8 cellular contexts compared by ENCODE assay signal in genomic region chr11:45803981-45804805, GRCh38. TPM values are rescaled to one million over a fixed set of nuclear protein-coding genes. Genes with fewer than 3 reads are reported as not detected.
DNase-seq lines count a peak whose midpoint lies in the region; ATAC-seq and TF ChIP-seq lines count a peak whose summit lies in the region.

No MANE protein-coding gene starts in this region.

- intact Hi-C loops in A673 (cut with micrococcal nuclease; ENCODE audit: unreplicated experiment) = no loop called here
- intact Hi-C loops in Right ventricle myocardium superior (cut with DNase I) = no loop called here
- intact Hi-C loops in ovary (cut with DNase I) = no loop called here
- intact Hi-C loops in tibial artery (cut with DNase I; ENCODE audit: low total_unique reads) = no loop called here

- H3K4me3 Mint-ChIP-seq in activated naive CD8-positive, alpha-beta T cell treated with anti-CD3 and anti-CD28 coated beads, Interleukin-2, amount 10 ng/mL, durations not matched to agents 7 days and 5 days = peak overlapping the region; percentile 97

- peaks cover 2% of the 10 kb centered on the region for H3K9me3 Mint-ChIP-seq in activated naive CD8-positive, alpha-beta T cell treated with anti-CD3 and anti-CD28 coated beads, Interleukin-2, amount 10 ng/mL, durations not matched to agents 7 days and 5 days

- H3K9me3 ChIP-seq in A673 (ENCODE audit: low read depth, low read length, poor library complexity, severe bottlenecking) (no peaks in the 10 kb centered on the region), HUES64 (ENCODE audit: insufficient read depth, low read depth, low read length) (no peaks in the 10 kb centered on the region), SK-N-MC (ENCODE audit: low read depth, low read length) (no peaks in the 10 kb centered on the region), ovary (no peaks in the 10 kb centered on the region), tibial artery (no peaks in the 10 kb centered on the region)

- POLR2A ChIA-PET in A673 (lab: Charles Lee; ENCODE audit: low non-redundant PET) = no interaction called here
- POLR2A ChIA-PET in activated naive CD8-positive, alpha-beta T cell treated with anti-CD3 and anti-CD28 coated beads, Interleukin-2, amount 10 ng/mL, durations not matched to agents 7 days and 5 days (lab: Charles Lee) = interaction anchor here (0.9 to 3.1 kb wide), 8 partner anchors 12 to 439 kb away, joined by 3 to 40 read pairs (median 8); partner anchors contain the start of genes CRY2 and PEX16

- CTCF ChIA-PET in A673 (lab: Charles Lee) = interaction anchor here (0.5 to 2.0 kb wide), 3 partner anchors 33 to 1112 kb away, joined by 3 to 7 read pairs (median 3); no protein-coding TSS in a partner anchor

- peaks cover 29% of the 10 kb centered on the region for H3K4me1 Mint-ChIP-seq in activated naive CD8-positive, alpha-beta T cell treated with anti-CD3 and anti-CD28 coated beads, Interleukin-2, amount 10 ng/mL, durations not matched to agents 7 days and 5 days

- peak; percentile 83 for DNase-seq in A673 (ENCODE audit: low spot score)
- DNase-seq in SK-N-MC (ENCODE audit: low read depth, low spot score) = no peak
- peak; percentile 82 for DNase-seq in activated naive CD8-positive, alpha-beta T cell treated with anti-CD3 and anti-CD28 coated beads, Interleukin-2, amount 10 ng/mL, durations not matched to agents 7 days and 5 days
- DNase-seq in Right ventricle myocardium superior = peak; percentile 92
- peak; percentile 83 to 89 (median 87) for DNase-seq in ovary
- peak; percentile 76 to 90 for DNase-seq in tibial artery

- no peaks in the 10 kb centered on the region for H3K27me3 Mint-ChIP-seq in activated naive CD8-positive, alpha-beta T cell treated with anti-CD3 and anti-CD28 coated beads, Interleukin-2, amount 10 ng/mL, durations not matched to agents 7 days and 5 days

- H3K36me3 Mint-ChIP-seq in activated naive CD8-positive, alpha-beta T cell treated with anti-CD3 and anti-CD28 coated beads, Interleukin-2, amount 10 ng/mL, durations not matched to agents 7 days and 5 days = peaks cover 6% of the 10 kb centered on the region

- BruUV-seq in A673 (replicated peaks; lab: Mats Ljungman, UMichigan) = no TSS peak

- under 1% methylated on average over 74 of the region's 74 CpGs for WGBS in HUES64
- WGBS in ovary, 3 donors = 0% methylated on average over 66 to 74 of the region's 74 CpGs

- H3K4me3 ChIP-seq in A673 (ENCODE audit: low read depth, low read length, poor library complexity, severe bottlenecking) = peak overlapping the region; percentile 78
- peak overlapping the region; percentile 83 for H3K4me3 ChIP-seq in HUES64 (ENCODE audit: low read length)
- peak overlapping the region; percentile 83 for H3K4me3 ChIP-seq in SK-N-MC
- peak overlapping the region; percentile 70 for H3K4me3 ChIP-seq in ovary
- H3K4me3 ChIP-seq in tibial artery = peak overlapping the region; percentile 84 to 91

- TF ChIP-seq EP300 in ovary (IDR thresholded peaks at IDR 0.05) = no peak

- TF ChIP-seq POLR2A in ovary (IDR thresholded peaks at IDR 0.05) = no peak

- peak; percentile 25 for ATAC-seq in GM18909 (IDR thresholded peaks at IDR 0.05; ENCODE audit: poor library complexity, unreplicated experiment)
- peak; percentile 40 for ATAC-seq in activated naive CD8-positive, alpha-beta T cell treated with anti-CD3 and anti-CD28 coated beads, Interleukin-2, amount 10 ng/mL, durations not matched to agents 7 days and 5 days (ENCODE audit: low read depth)
- ATAC-seq in Right ventricle myocardium superior (ENCODE audit: poor library complexity) = peak; percentile 71

- peaks cover 41% of the 10 kb centered on the region for H3K4me1 ChIP-seq in A673 (ENCODE audit: insufficient read depth, low read length, poor library complexity, severe bottlenecking)
- H3K4me1 ChIP-seq in HUES64 (ENCODE audit: insufficient read depth, low read length) = peaks cover 6% of the 10 kb centered on the region; the same call in 1 of the 2 replicates
- peaks cover 11% of the 10 kb centered on the region for H3K4me1 ChIP-seq in ovary (ENCODE audit: insufficient read depth)
- peaks cover 0 to 46% (median 31%) of the 10 kb centered on the region in 4 donors for H3K4me1 ChIP-seq in tibial artery

- H3K27ac ChIP-seq in A673 (ENCODE audit: low read depth, low read length, poor library complexity, severe bottlenecking) (peak overlapping the region; percentile 78), HUES64 (ENCODE audit: low read depth, low read length) (no peak overlapping the region), SK-N-MC (no peak overlapping the region), ovary (peak overlapping the region; percentile 40 to 83), tibial artery (peak overlapping the region; percentile 88 to 94)

- peak overlapping the region; percentile 92 for H3K27ac Mint-ChIP-seq in activated naive CD8-positive, alpha-beta T cell treated with anti-CD3 and anti-CD28 coated beads, Interleukin-2, amount 10 ng/mL, durations not matched to agents 7 days and 5 days

- H3K9ac ChIP-seq in HUES64 (ENCODE audit: low read depth, low read length) = no peak overlapping the region
- peak overlapping the region; percentile 59 for H3K9ac ChIP-seq in SK-N-MC (ENCODE audit: insufficient read length)

- TF ChIP-seq CTCF in A673 (conservative IDR thresholded peaks at IDR 0.05; ENCODE audit: low read depth, low read length) = no peak
- no peak for TF ChIP-seq CTCF in ovary (IDR thresholded peaks at IDR 0.05)
- TF ChIP-seq CTCF in tibial artery (IDR thresholded peaks at IDR 0.05) = no peak

- H3K36me3 ChIP-seq in A673 (ENCODE audit: insufficient read depth, low read length, poor library complexity, severe bottlenecking) (no peaks in the 10 kb centered on the region), HUES64 (ENCODE audit: insufficient read depth, low read length) (no peaks in the 10 kb centered on the region), SK-N-MC (ENCODE audit: insufficient read depth, low read length) (no peaks in the 10 kb centered on the region), ovary (no peaks in the 10 kb centered on the region), tibial artery (peaks cover 0 to 15% (median 8%) of the 10 kb centered on the region in 3 donors)

- H3K27me3 ChIP-seq in A673 (replicated peaks; ENCODE audit: insufficient read depth, low read depth, low read length, poor library complexity) (no peaks in the 10 kb centered on the region), HUES64 (ENCODE audit: insufficient read depth, low read length) (peaks cover 26% of the 10 kb centered on the region), ovary (no peaks in the 10 kb centered on the region), tibial artery (no peaks in the 10 kb centered on the region)

RNA-seq across cellular contexts. Expression of gene SLC35C1, which starts 0.8 kb away (rescaled TPM):
- 25.7 and 32.5 TPM in 2 replicates for total RNA-seq in A673 (2021)
- polyA plus RNA-seq in HUES64 (2013, experiment 1 of 2) = 6.8 TPM
- polyA plus RNA-seq in HUES64 (2013, experiment 2 of 2) = 9.4 TPM
- 10 to 100 TPM; 18.0 to 20.2 TPM for total RNA-seq in activated naive CD8-positive, alpha-beta T cell treated with anti-CD3 and anti-CD28 coated beads, Interleukin-2, amount 10 ng/mL, durations not matched to agents 7 days and 5 days
- 5.8 TPM for total RNA-seq in Right ventricle myocardium superior
- total RNA-seq in ovary = 10 to 100 TPM in 4 of 7 donors, 1 to 10 TPM in 3; 6.1 to 13.8 (median 10.7) TPM
- polyA plus RNA-seq in ovary = 1 to 10 TPM; 5.9 to 8.4 TPM

RNA-seq across cellular contexts. Expression of gene CRY2, which starts 43.1 kb away (rescaled TPM):
- total RNA-seq in A673 (2021) (46.4 and 47.0 TPM in 2 replicates), Right ventricle myocardium superior (68.3 TPM), ovary (10 to 100 TPM; 44.8 to 94.2 (median 70.8) TPM)
- polyA plus RNA-seq in HUES64 (2013, experiment 1 of 2) = 6.1 TPM
- 7.0 TPM for polyA plus RNA-seq in HUES64 (2013, experiment 2 of 2)
- total RNA-seq in activated naive CD8-positive, alpha-beta T cell treated with anti-CD3 and anti-CD28 coated beads, Interleukin-2, amount 10 ng/mL, durations not matched to agents 7 days and 5 days = 10 to 100 TPM; 32.4 to 36.9 TPM
- polyA plus RNA-seq in ovary = 10 to 100 TPM; 37.2 to 38.0 TPM

Comparison
In these comparisons a context has a peak if more than half of its experiments do, and no peak if none do; other contexts are left out.
1. H3K27ac ChIP-seq: peak in A673 (single experiment), ovary (2 of 2) and tibial artery (2 of 2); none in HUES64 (single experiment) and SK-N-MC (single experiment).
2. Peak in every context shown above with its lines, with median percentiles within 50 percentile points of each other: H3K4me3 ChIP-seq and ATAC-seq.